12 cellular contexts compared by ENCODE assay signal in genomic region chr12:42056130-42056529, GRCh38.
DNase-seq lines count a peak whose midpoint lies in the region; ATAC-seq, FAIRE-seq and TF ChIP-seq lines count a peak whose summit lies in the region.
"Had no signal": no experiment of that assay in that cellular context is flagged by ENCODE, and none has a peak within 500 bp of the region (broad histone marks: within the 10 kb centered on the region; RNA-seq: fewer than 3 reads in every experiment).

No MANE protein-coding gene starts in this region.

- peak; percentile 93 for ATAC-seq in GM19438 (IDR thresholded peaks at IDR 0.05; ENCODE audit: low read depth, unreplicated experiment)
- ATAC-seq in HG03039 (IDR thresholded peaks at IDR 0.05; ENCODE audit: unreplicated experiment) = peak; percentile 83

- peaks cover 0 to 3% of the 10 kb centered on the region in 2 donors for H3K36me3 Mint-ChIP-seq in CD14-positive monocyte

- H3K9me3 Mint-ChIP-seq in CD14-positive monocyte = peaks cover 2 to 11% (median 4%) of the 10 kb centered on the region in 7 donors

- H3K27ac Mint-ChIP-seq in CD14-positive monocyte = peak overlapping the region; percentile 39 to 86 (median 73)

- DNase-seq in CD14-positive monocyte (ENCODE audit: low spot score) (peak; percentile 52), OCI-M1 (lab: John Stamatoyannopoulos, UW) (peak; percentile 73), D721Med (ENCODE audit: insufficient read length, low spot score) (no peak)
- DNase-seq in NK-92 treated with Interleukin-12 subunit alpha and Interleukin-12 subunit beta, amount 100 ng/mL, for 24 hours (lab: John Stamatoyannopoulos, UW) = no peak
- DNase-seq in activated effector memory CD4-positive, alpha-beta T cell treated with Interleukin-2 at 50 U/mL for 16 hours = no peak
- no peak for DNase-seq in activated CD4-positive, alpha-beta T cell treated with anti-CD3 and anti-CD28 coated beads for 1 hour
- DNase-seq: ACHN; activated CD4-positive, alpha-beta T cell treated with anti-CD3 and anti-CD28 coated beads, Interleukin-2, amount 50 U/mL, for 48 hours; IMR-90; tibial artery had no signal

- H3K4me3 Mint-ChIP-seq in CD14-positive monocyte = peak overlapping the region; percentile 28 to 80

- intact Hi-C loops in CD14-positive monocyte (cut with micrococcal nuclease) = no loop called here

- H3K27me3 Mint-ChIP-seq in CD14-positive monocyte (ENCODE audit: low read depth in 3 of 3) = peaks cover 0 to 2% (median 0%) of the 10 kb centered on the region in 3 donors

- H3K4me1 Mint-ChIP-seq in CD14-positive monocyte = peaks cover 16% of the 10 kb centered on the region

- no peak for FAIRE-seq in D721Med (lab: Jason Lieb, UNC)

- TF ChIP-seq CTCF in CD14-positive monocyte (IDR thresholded peaks at IDR 0.05) (no peak), D721Med (IDR thresholded peaks at IDR 0.05; ENCODE audit: insufficient read depth, missing control alignments) (no peak)

Comparison
In these comparisons a context has a peak if more than half of its experiments do, and no peak if none do; other contexts are left out.
1. DNase-seq: peak in CD14-positive monocyte (single experiment) and OCI-M1 (single experiment); none in NK-92 treated with Interleukin-12 subunit alpha and Interleukin-12 subunit beta, amount 100 ng/mL, for 24 hours (single experiment), activated effector memory CD4-positive, alpha-beta T cell treated with Interleukin-2 at 50 U/mL for 16 hours (single experiment), activated CD4-positive, alpha-beta T cell treated with anti-CD3 and anti-CD28 coated beads for 1 hour (single experiment) and D721Med (single experiment).